28 cellular contexts compared by ENCODE assay signal in genomic region chr1:200916681-200917080, GRCh38. TPM values are rescaled to one million over a fixed set of nuclear protein-coding genes. Genes with fewer than 3 reads are reported as not detected.
DNase-seq lines count a peak whose midpoint lies in the region; ATAC-seq and TF ChIP-seq lines count a peak whose summit lies in the region.
"Had no signal": no experiment of that assay in that cellular context is flagged by ENCODE, and none has a peak within 500 bp of the region (broad histone marks: within the 10 kb centered on the region; RNA-seq: fewer than 3 reads in every experiment).

No MANE protein-coding gene starts in this region.

- H3K4me1 Mint-ChIP-seq in GM23338 (peaks cover 12% of the 10 kb centered on the region), endodermal cell (no peaks in the 10 kb centered on the region)
- H3K4me1 Mint-ChIP-seq: activated CD4-positive, alpha-beta T cell treated with anti-CD3 and anti-CD28 coated beads, Interleukin-2, amount 10 ng/mL, durations not matched to agents 24 days and 14 days; activated naive CD4-positive, alpha-beta T cell treated with anti-CD3 and anti-CD28 coated beads, Interleukin-2, amount 50 U/mL, for 24 hours had no signal

- no peaks in the 10 kb centered on the region for H3K79me2 ChIP-seq in GM23338 (replicated peaks; ENCODE audit: insufficient read depth)
- no peaks in the 10 kb centered on the region for H3K79me2 ChIP-seq in osteoblast (ENCODE audit: insufficient read depth, low read length)

- no peak overlapping the region for H3K9ac ChIP-seq in endodermal cell (ENCODE audit: extremely low read depth, low read length, poor library complexity, severe bottlenecking)

- no peaks in the 10 kb centered on the region for H3F3A ChIP-seq in GM23338 (replicated peaks; ENCODE audit: low read depth)

- H3K27me3 Mint-ChIP-seq in GM23338 (ENCODE audit: insufficient read depth, low read depth, poor library complexity) (peaks cover 12% of the 10 kb centered on the region), endodermal cell (ENCODE audit: insufficient read depth) (no peaks in the 10 kb centered on the region)
- H3K27me3 Mint-ChIP-seq: activated naive CD4-positive, alpha-beta T cell treated with anti-CD3 and anti-CD28 coated beads, Interleukin-2, amount 50 U/mL, for 24 hours had no signal

- peak overlapping the region; percentile 31; the same call in 1 of the 2 replicates for H3K27ac ChIP-seq in 22Rv1
- peak overlapping the region; percentile 69; the same call in 1 of the 2 replicates for H3K27ac ChIP-seq in GM23338 (ENCODE audit: low read depth)
- H3K27ac ChIP-seq in endodermal cell (ENCODE audit: low read depth, low read length) = no peak overlapping the region
- H3K27ac ChIP-seq in osteoblast (ENCODE audit: low read depth, low read length) = no peak overlapping the region
- H3K27ac ChIP-seq: uterus, VCaP had no signal

- TF ChIP-seq CTCF in 22Rv1 (IDR thresholded peaks at IDR 0.05) (no peak), GM23338 (conservative IDR thresholded peaks at IDR 0.05; ENCODE audit: low read depth in 2 of 2) (no peak), endodermal cell (conservative IDR thresholded peaks at IDR 0.05) (no peak), osteoblast (IDR thresholded peaks at IDR 0.05; ENCODE audit: extremely low read depth, low read depth, low read length) (no peak)

- DNase-seq in GM23338 (ENCODE audit: low spot score) (peak; percentile 55), endodermal cell (peak; percentile 57), osteoblast (ENCODE audit: insufficient read length, low spot score, missing footprints) (peak; percentile 38), KG1 (lab: John Stamatoyannopoulos, UW) (no peak), NCI-H1105 (lab: John Stamatoyannopoulos, UW) (no peak)
- no peak for DNase-seq in stimulated activated naive CD8-positive, alpha-beta T cell treated with anti-CD3 and anti-CD28 coated beads, Interleukin-15, Interleukin-2, amounts not matched to agents 100 U/mL and 50 U/mL, for 24 hours
- DNase-seq: activated CD4-positive, alpha-beta T cell treated with anti-CD3 and anti-CD28 coated beads, Interleukin-2, amount 10 ng/mL, durations not matched to agents 24 days and 14 days; aorta; cortex of kidney; KBM-7; NCI-H1436 treated with DMSO at 0.1 percent for 48 hours; occipital lobe; OCI-M1; right cardiac atrium; SHP77; uterus had no signal

- H3K4me3 Mint-ChIP-seq in GM23338 (peak overlapping the region; percentile 38; the same call in 2 of the 3 replicates), endodermal cell (no peak overlapping the region)
- H3K4me3 Mint-ChIP-seq: activated CD4-positive, alpha-beta T cell treated with anti-CD3 and anti-CD28 coated beads, Interleukin-2, amount 10 ng/mL, durations not matched to agents 24 days and 14 days; activated naive CD4-positive, alpha-beta T cell treated with anti-CD3 and anti-CD28 coated beads, Interleukin-2, amount 50 U/mL, for 24 hours; activated T-helper 1 cell treated with anti-CD3 and anti-CD28 coated beads, Interleukin-12 subunit alpha, Interleukin-12 subunit beta, Interleukin-2, Interleukin-4 antibody, amounts not matched to agents 30 ng/mL and 10 ng/mL and 1 ng/mL, durations not matched to agents 14 hours and 24 hours and 36 hours had no signal

- H3K4me1 ChIP-seq in GM23338 (ENCODE audit: insufficient read depth) (peaks cover 10% of the 10 kb centered on the region), endodermal cell (ENCODE audit: control insufficient read depth, insufficient read depth, low read length) (no peaks in the 10 kb centered on the region), osteoblast (ENCODE audit: insufficient read depth, low read length) (no peaks in the 10 kb centered on the region)
- H3K4me1 ChIP-seq: uterus had no signal

- H3K9me3 Mint-ChIP-seq in GM23338 (no peaks in the 10 kb centered on the region), endodermal cell (no peaks in the 10 kb centered on the region)
- H3K9me3 Mint-ChIP-seq: activated CD4-positive, alpha-beta T cell treated with anti-CD3 and anti-CD28 coated beads, Interleukin-2, amount 10 ng/mL, durations not matched to agents 24 days and 14 days; activated naive CD4-positive, alpha-beta T cell treated with anti-CD3 and anti-CD28 coated beads, Interleukin-2, amount 50 U/mL, for 24 hours; activated T-helper 1 cell treated with anti-CD3 and anti-CD28 coated beads, Interleukin-12 subunit alpha, Interleukin-12 subunit beta, Interleukin-2, Interleukin-4 antibody, amounts not matched to agents 30 ng/mL and 10 ng/mL and 1 ng/mL, durations not matched to agents 14 hours and 24 hours and 36 hours had no signal

- WGBS in endodermal cell (ENCODE audit: insufficient coverage in 1 of 2, insufficient read length in 1 of 2), 2 experiments = 90 to 92% methylated on average over 11 of the region's 11 CpGs

- H3K36me3 Mint-ChIP-seq in GM23338 (ENCODE audit: low read depth) (peaks cover 21% of the 10 kb centered on the region), endodermal cell (ENCODE audit: low read depth) (peaks cover 15% of the 10 kb centered on the region)
- H3K36me3 Mint-ChIP-seq: activated naive CD4-positive, alpha-beta T cell treated with anti-CD3 and anti-CD28 coated beads, Interleukin-2, amount 50 U/mL, for 24 hours had no signal

- H3K9me2 ChIP-seq in GM23338 (ENCODE audit: insufficient read depth) = 0 out of 2 replicates have a peak, but pooled peaks cover 6% of the 10 kb centered on the region

- H3K4me3 ChIP-seq in GM23338 (peak overlapping the region; percentile 59), endodermal cell (ENCODE audit: low read length) (no peak overlapping the region), osteoblast (ENCODE audit: insufficient read depth, low read length) (no peak overlapping the region)
- H3K4me3 ChIP-seq: cardiac muscle cell, uterus had no signal

- no peaks in the 10 kb centered on the region for H3K36me3 ChIP-seq in GM23338 (ENCODE audit: insufficient read depth)
- peaks cover 14% of the 10 kb centered on the region for H3K36me3 ChIP-seq in endodermal cell (ENCODE audit: control insufficient read depth, insufficient read depth, low read length)
- H3K36me3 ChIP-seq in osteoblast (ENCODE audit: insufficient read depth, low read length) = no peaks in the 10 kb centered on the region
- H3K36me3 ChIP-seq: cardiac muscle cell, uterus had no signal

- H2AFZ ChIP-seq in GM23338 (peak overlapping the region; percentile 97), osteoblast (ENCODE audit: low read length) (no peak overlapping the region)

- H4K20me1 ChIP-seq in GM23338 (replicated peaks; ENCODE audit: insufficient read depth) = no peaks in the 10 kb centered on the region
- H4K20me1 ChIP-seq in osteoblast (ENCODE audit: insufficient read depth, low read length) = no peaks in the 10 kb centered on the region

- ATAC-seq in GM23338 (peak; percentile 27), HG03342 (IDR thresholded peaks at IDR 0.05; ENCODE audit: unreplicated experiment) (no peak)
- no peak for ATAC-seq in stimulated activated naive CD8-positive, alpha-beta T cell treated with anti-CD3 and anti-CD28 coated beads, Interleukin-15, Interleukin-2, amounts not matched to agents 100 U/mL and 50 U/mL, for 24 hours

- H3K9me3 ChIP-seq in endodermal cell (ENCODE audit: control insufficient read depth, low read length) = no peaks in the 10 kb centered on the region
- H3K9me3 ChIP-seq in osteoblast (ENCODE audit: low read depth, low read length) = no peaks in the 10 kb centered on the region
- H3K9me3 ChIP-seq: uterus had no signal

- H3K27ac Mint-ChIP-seq in GM23338 = peak overlapping the region; percentile 24; the same call in 1 of the 2 replicates
- peak overlapping the region; percentile 33 for H3K27ac Mint-ChIP-seq in endodermal cell
- H3K27ac Mint-ChIP-seq: activated CD4-positive, alpha-beta T cell treated with anti-CD3 and anti-CD28 coated beads, Interleukin-2, amount 10 ng/mL, durations not matched to agents 24 days and 14 days; activated naive CD4-positive, alpha-beta T cell treated with anti-CD3 and anti-CD28 coated beads, Interleukin-2, amount 50 U/mL, for 24 hours; activated T-helper 1 cell treated with anti-CD3 and anti-CD28 coated beads, Interleukin-12 subunit alpha, Interleukin-12 subunit beta, Interleukin-2, Interleukin-4 antibody, amounts not matched to agents 30 ng/mL and 10 ng/mL and 1 ng/mL, durations not matched to agents 14 hours and 24 hours and 36 hours had no signal

- H3K27me3 ChIP-seq in GM23338 (ENCODE audit: insufficient read depth) (no peaks in the 10 kb centered on the region), endodermal cell (ENCODE audit: control insufficient read depth, insufficient read depth, low read length, poor library complexity, severe bottlenecking) (no peaks in the 10 kb centered on the region), osteoblast (ENCODE audit: insufficient read depth, low read length) (peaks cover 10% of the 10 kb centered on the region)
- H3K27me3 ChIP-seq: cardiac muscle cell, uterus had no signal

- peak overlapping the region; percentile 85 for H3K4me2 ChIP-seq in GM23338
- no peak overlapping the region for H3K4me2 ChIP-seq in osteoblast (ENCODE audit: insufficient read depth, low read length)

TF ChIP-seq in GM23338, 12 proteins besides CTCF, POLR2A, EP300 and RAD21:
- TF ChIP-seq ZNF114 (CRISPR knock-in tag; IDR thresholded peaks at IDR 0.05) (no peak), CREB1 (CRISPR knock-in tag; IDR thresholded peaks at IDR 0.05; ENCODE audit: low read depth) (no peak)

RNA-seq across cellular contexts. Expression of gene INAVA, which starts 22.0 kb away (rescaled TPM):
- 41.2 and 43.9 TPM in 2 replicates for total RNA-seq in GM23338 (2014; rRNA removed; shearing (Covaris generic))
- polyA plus RNA-seq in GM23338 (2016; fragmentation: Nextera tagmentation; extraction: Ambion mirVana) = 25.2 and 25.3 TPM in 2 replicates
- total RNA-seq in endodermal cell (10 to 100 TPM; 59.5 to 61.5 TPM), osteoblast (under 0.01 and 0.36 TPM in 2 replicates)
- polyA plus RNA-seq in endodermal cell (2013, experiment 1 of 2) = 27.8 TPM
- polyA plus RNA-seq in endodermal cell (2013, experiment 2 of 2) = 26.1 TPM
- total RNA-seq: activated CD4-positive, alpha-beta T cell treated with anti-CD3 and anti-CD28 coated beads, Interleukin-2, amount 10 ng/mL, durations not matched to agents 24 days and 14 days; lung microvascular endothelial cell; right cardiac atrium had no signal
- polyA plus RNA-seq: right cardiac atrium had no signal

RNA-seq across cellular contexts. Expression of gene GPR25, which starts 43.9 kb away (rescaled TPM):
- total RNA-seq in GM23338 (2014; rRNA removed; shearing (Covaris generic)) = not detected in 2 replicates
- polyA plus RNA-seq in GM23338 (2016; fragmentation: Nextera tagmentation; extraction: Ambion mirVana) = not detected in 2 replicates
- total RNA-seq in endodermal cell (not detected), osteoblast (not detected in 2 replicates)
- not detected for polyA plus RNA-seq in endodermal cell (2013, experiment 1 of 2)
- not detected for polyA plus RNA-seq in endodermal cell (2013, experiment 2 of 2)
- total RNA-seq: A673; activated CD4-positive, alpha-beta T cell treated with anti-CD3 and anti-CD28 coated beads, Interleukin-2, amount 10 ng/mL, durations not matched to agents 24 days and 14 days; activated T-helper 1 cell treated with anti-CD3 and anti-CD28 coated beads, Interleukin-12 subunit alpha, Interleukin-12 subunit beta, Interleukin-2, Interleukin-4 antibody, amounts not matched to agents 30 ng/mL and 10 ng/mL and 1 ng/mL, durations not matched to agents 14 hours and 24 hours and 36 hours; aorta; glomerular endothelial cell; lung microvascular endothelial cell; myocyte; NCI-H460; occipital lobe; right cardiac atrium had no signal
- polyA plus RNA-seq: aorta, BJ, cardiac muscle cell, right cardiac atrium had no signal

Comparison
In these comparisons a context has a peak if more than half of its experiments do, and no peak if none do; other contexts are left out.
1. H3K27ac ChIP-seq: peak in 22Rv1 (single experiment) and GM23338 (single experiment); none in endodermal cell (single experiment) and osteoblast (single experiment).
2. DNase-seq: peak in GM23338 (single experiment), endodermal cell (single experiment) and osteoblast (single experiment); none in KG1 (single experiment), NCI-H1105 (single experiment) and stimulated activated naive CD8-positive, alpha-beta T cell treated with anti-CD3 and anti-CD28 coated beads, Interleukin-15, Interleukin-2, amounts not matched to agents 100 U/mL and 50 U/mL, for 24 hours (single experiment).
3. RNA of gene INAVA, which starts 22.0 kb away (total RNA-seq): 59.5 to 61.5 TPM in endodermal cell and 41.2 to 43.9 TPM in GM23338; under 0.01 to 0.36 TPM in osteoblast; every median in the first group is over 10 times any median in the second.